ENCODE assay signal across 1 cellular context in genomic region chr6:30211899-30212298, GRCh38.
TF ChIP-seq lines count a peak whose summit lies in the region.

No MANE protein-coding gene starts in this region.

TF ChIP-seq in GM12878, 131 proteins besides CTCF, POLR2A, EP300 and RAD21:
- TF ChIP-seq RB1 (IDR thresholded peaks at IDR 0.05; ENCODE audit: borderline replicate concordance): no peak
